Comparison of ENCODE assay signal across 1 cellular context in genomic region chr20:2651772-2652723, GRCh38.
TF ChIP-seq lines count a peak whose summit lies in the region.

A gene with protein sequence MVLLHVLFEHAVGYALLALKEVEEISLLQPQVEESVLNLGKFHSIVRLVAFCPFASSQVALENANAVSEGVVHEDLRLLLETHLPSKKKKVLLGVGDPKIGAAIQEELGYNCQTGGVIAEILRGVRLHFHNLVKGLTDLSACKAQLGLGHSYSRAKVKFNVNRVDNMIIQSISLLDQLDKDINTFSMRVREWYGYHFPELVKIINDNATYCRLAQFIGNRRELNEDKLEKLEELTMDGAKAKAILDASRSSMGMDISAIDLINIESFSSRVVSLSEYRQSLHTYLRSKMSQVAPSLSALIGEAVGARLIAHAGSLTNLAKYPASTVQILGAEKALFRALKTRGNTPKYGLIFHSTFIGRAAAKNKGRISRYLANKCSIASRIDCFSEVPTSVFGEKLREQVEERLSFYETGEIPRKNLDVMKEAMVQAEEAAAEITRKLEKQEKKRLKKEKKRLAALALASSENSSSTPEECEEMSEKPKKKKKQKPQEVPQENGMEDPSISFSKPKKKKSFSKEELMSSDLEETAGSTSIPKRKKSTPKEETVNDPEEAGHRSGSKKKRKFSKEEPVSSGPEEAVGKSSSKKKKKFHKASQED (plus strand): TSS chr20:2652632. CDS start chr20:2652661, 29 bp downstream.

TF ChIP-seq in K562, 482 proteins besides CTCF, POLR2A, EP300 and RAD21 (continued from another document and continues in another):
- TF ChIP-seq, protein P1, sequence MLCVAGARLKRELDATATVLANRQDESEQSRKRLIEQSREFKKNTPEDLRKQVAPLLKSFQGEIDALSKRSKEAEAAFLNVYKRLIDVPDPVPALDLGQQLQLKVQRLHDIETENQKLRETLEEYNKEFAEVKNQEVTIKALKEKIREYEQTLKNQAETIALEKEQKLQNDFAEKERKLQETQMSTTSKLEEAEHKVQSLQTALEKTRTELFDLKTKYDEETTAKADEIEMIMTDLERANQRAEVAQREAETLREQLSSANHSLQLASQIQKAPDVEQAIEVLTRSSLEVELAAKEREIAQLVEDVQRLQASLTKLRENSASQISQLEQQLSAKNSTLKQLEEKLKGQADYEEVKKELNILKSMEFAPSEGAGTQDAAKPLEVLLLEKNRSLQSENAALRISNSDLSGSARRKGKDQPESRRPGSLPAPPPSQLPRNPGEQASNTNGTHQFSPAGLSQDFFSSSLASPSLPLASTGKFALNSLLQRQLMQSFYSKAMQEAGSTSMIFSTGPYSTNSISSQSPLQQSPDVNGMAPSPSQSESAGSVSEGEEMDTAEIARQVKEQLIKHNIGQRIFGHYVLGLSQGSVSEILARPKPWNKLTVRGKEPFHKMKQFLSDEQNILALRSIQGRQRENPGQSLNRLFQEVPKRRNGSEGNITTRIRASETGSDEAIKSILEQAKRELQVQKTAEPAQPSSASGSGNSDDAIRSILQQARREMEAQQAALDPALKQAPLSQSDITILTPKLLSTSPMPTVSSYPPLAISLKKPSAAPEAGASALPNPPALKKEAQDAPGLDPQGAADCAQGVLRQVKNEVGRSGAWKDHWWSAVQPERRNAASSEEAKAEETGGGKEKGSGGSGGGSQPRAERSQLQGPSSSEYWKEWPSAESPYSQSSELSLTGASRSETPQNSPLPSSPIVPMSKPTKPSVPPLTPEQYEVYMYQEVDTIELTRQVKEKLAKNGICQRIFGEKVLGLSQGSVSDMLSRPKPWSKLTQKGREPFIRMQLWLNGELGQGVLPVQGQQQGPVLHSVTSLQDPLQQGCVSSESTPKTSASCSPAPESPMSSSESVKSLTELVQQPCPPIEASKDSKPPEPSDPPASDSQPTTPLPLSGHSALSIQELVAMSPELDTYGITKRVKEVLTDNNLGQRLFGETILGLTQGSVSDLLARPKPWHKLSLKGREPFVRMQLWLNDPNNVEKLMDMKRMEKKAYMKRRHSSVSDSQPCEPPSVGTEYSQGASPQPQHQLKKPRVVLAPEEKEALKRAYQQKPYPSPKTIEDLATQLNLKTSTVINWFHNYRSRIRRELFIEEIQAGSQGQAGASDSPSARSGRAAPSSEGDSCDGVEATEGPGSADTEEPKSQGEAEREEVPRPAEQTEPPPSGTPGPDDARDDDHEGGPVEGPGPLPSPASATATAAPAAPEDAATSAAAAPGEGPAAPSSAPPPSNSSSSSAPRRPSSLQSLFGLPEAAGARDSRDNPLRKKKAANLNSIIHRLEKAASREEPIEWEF (CRISPR knock-in tag; IDR thresholded peaks at IDR 0.05), result no peak
- no peak for TF ChIP-seq BMI1 (IDR thresholded peaks at IDR 0.05; ENCODE audit: low read length)
- TF ChIP-seq, protein P2, sequence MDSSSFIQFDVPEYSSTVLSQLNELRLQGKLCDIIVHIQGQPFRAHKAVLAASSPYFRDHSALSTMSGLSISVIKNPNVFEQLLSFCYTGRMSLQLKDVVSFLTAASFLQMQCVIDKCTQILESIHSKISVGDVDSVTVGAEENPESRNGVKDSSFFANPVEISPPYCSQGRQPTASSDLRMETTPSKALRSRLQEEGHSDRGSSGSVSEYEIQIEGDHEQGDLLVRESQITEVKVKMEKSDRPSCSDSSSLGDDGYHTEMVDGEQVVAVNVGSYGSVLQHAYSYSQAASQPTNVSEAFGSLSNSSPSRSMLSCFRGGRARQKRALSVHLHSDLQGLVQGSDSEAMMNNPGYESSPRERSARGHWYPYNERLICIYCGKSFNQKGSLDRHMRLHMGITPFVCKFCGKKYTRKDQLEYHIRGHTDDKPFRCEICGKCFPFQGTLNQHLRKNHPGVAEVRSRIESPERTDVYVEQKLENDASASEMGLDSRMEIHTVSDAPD (CRISPR knock-in tag; IDR thresholded peaks at IDR 0.05), result no peak
- no peak for TF ChIP-seq ZNF830 (CRISPR knock-in tag; IDR thresholded peaks at IDR 0.05)
- TF ChIP-seq, protein P3, sequence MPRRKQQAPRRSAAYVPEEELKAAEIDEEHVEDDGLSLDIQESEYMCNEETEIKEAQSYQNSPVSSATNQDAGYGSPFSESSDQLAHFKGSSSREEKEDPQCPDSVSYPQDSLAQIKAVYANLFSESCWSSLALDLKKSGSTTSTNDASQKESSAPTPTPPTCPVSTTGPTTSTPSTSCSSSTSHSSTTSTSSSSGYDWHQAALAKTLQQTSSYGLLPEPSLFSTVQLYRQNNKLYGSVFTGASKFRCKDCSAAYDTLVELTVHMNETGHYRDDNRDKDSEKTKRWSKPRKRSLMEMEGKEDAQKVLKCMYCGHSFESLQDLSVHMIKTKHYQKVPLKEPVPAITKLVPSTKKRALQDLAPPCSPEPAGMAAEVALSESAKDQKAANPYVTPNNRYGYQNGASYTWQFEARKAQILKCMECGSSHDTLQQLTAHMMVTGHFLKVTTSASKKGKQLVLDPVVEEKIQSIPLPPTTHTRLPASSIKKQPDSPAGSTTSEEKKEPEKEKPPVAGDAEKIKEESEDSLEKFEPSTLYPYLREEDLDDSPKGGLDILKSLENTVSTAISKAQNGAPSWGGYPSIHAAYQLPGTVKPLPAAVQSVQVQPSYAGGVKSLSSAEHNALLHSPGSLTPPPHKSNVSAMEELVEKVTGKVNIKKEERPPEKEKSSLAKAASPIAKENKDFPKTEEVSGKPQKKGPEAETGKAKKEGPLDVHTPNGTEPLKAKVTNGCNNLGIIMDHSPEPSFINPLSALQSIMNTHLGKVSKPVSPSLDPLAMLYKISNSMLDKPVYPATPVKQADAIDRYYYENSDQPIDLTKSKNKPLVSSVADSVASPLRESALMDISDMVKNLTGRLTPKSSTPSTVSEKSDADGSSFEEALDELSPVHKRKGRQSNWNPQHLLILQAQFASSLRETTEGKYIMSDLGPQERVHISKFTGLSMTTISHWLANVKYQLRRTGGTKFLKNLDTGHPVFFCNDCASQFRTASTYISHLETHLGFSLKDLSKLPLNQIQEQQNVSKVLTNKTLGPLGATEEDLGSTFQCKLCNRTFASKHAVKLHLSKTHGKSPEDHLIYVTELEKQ (CRISPR knock-in tag; IDR thresholded peaks at IDR 0.05), result no peak
- no peak for TF ChIP-seq HDAC6 (IDR thresholded peaks at IDR 0.05; ENCODE audit: low read depth, low read length)
- no peak for TF ChIP-seq HMG20B (CRISPR knock-in tag; IDR thresholded peaks at IDR 0.05)
- no peak for TF ChIP-seq CBX2 (IDR thresholded peaks at IDR 0.05; ENCODE audit: insufficient read depth, low read length, poor library complexity, severe bottlenecking)
- no peak for TF ChIP-seq ARHGAP35 (IDR thresholded peaks at IDR 0.05; ENCODE audit: partially characterized antibody)
- TF ChIP-seq ZNF165 (CRISPR knock-in tag; IDR thresholded peaks at IDR 0.05; ENCODE audit: borderline replicate concordance), result no peak
- TF ChIP-seq NFATC3 (IDR thresholded peaks at IDR 0.05), result no peak
- no peak for TF ChIP-seq XRCC4 (IDR thresholded peaks at IDR 0.05; ENCODE audit: extremely low read depth, insufficient read depth, insufficient read length)
- no peak for TF ChIP-seq ZNF140 (CRISPR knock-in tag; IDR thresholded peaks at IDR 0.05)
- TF ChIP-seq ZNF232 (CRISPR knock-in tag; IDR thresholded peaks at IDR 0.05), result 0 out of 2 replicates have a peak, but pooled peaks have one; percentile 34
- TF ChIP-seq DMBX1 (CRISPR knock-in tag; IDR thresholded peaks at IDR 0.05; ENCODE audit: borderline replicate concordance), result no peak
- no peak for TF ChIP-seq SMAD4 (CRISPR knock-in tag; conservative IDR thresholded peaks at IDR 0.05)
- TF ChIP-seq ARID4B (CRISPR knock-in tag; IDR thresholded peaks at IDR 0.05), result peak; percentile 95
- no peak for TF ChIP-seq ZNF717 (CRISPR knock-in tag; IDR thresholded peaks at IDR 0.05)
- TF ChIP-seq ZNF644 (tag; IDR thresholded peaks at IDR 0.05; ENCODE audit: low read depth), result no peak
- TF ChIP-seq NEUROD1 (IDR thresholded peaks at IDR 0.05; ENCODE audit: borderline replicate concordance, low read depth, low read length, partially characterized antibody), result peak; percentile 50
- TF ChIP-seq RBM34 (IDR thresholded peaks at IDR 0.05; ENCODE audit: borderline replicate concordance, insufficient read depth, low read length), result no peak
- TF ChIP-seq, protein P4, sequence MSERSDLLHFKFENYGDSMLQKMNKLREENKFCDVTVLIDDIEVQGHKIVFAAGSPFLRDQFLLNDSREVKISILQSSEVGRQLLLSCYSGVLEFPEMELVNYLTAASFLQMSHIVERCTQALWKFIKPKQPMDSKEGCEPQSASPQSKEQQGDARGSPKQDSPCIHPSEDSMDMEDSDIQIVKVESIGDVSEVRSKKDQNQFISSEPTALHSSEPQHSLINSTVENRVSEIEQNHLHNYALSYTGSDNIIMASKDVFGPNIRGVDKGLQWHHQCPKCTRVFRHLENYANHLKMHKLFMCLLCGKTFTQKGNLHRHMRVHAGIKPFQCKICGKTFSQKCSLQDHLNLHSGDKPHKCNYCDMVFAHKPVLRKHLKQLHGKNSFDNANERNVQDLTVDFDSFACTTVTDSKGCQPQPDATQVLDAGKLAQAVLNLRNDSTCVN (CRISPR knock-in tag; IDR thresholded peaks at IDR 0.05), result no peak
- peak; percentile 23; the same call in 1 of the 2 replicates for TF ChIP-seq ZNF12 (CRISPR knock-in tag; IDR thresholded peaks at IDR 0.05)
- no peak for TF ChIP-seq MCM7 (IDR thresholded peaks at IDR 0.05)
- peak; percentile 73; the same call in 1 of the 2 replicates for TF ChIP-seq CTBP1 (IDR thresholded peaks at IDR 0.05; ENCODE audit: borderline replicate concordance)
- TF ChIP-seq ZNF408 (CRISPR knock-in tag; IDR thresholded peaks at IDR 0.05; ENCODE audit: low read depth), result no peak
- TF ChIP-seq HOMEZ (CRISPR knock-in tag; IDR thresholded peaks at IDR 0.05), result no peak
- 0 out of 4 replicates have a peak, but pooled peaks of 1 of the 2 experiments have one; percentile 17 for TF ChIP-seq SRF (CRISPR knock-in tag; IDR thresholded peaks at IDR 0.05)
- TF ChIP-seq EHMT2 (IDR thresholded peaks at IDR 0.05), result no peak
- TF ChIP-seq, protein P5, sequence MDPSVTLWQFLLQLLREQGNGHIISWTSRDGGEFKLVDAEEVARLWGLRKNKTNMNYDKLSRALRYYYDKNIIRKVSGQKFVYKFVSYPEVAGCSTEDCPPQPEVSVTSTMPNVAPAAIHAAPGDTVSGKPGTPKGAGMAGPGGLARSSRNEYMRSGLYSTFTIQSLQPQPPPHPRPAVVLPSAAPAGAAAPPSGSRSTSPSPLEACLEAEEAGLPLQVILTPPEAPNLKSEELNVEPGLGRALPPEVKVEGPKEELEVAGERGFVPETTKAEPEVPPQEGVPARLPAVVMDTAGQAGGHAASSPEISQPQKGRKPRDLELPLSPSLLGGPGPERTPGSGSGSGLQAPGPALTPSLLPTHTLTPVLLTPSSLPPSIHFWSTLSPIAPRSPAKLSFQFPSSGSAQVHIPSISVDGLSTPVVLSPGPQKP (CRISPR knock-in tag; IDR thresholded peaks at IDR 0.05), result no peak
- TF ChIP-seq ELK3 (CRISPR knock-in tag; IDR thresholded peaks at IDR 0.05), result no peak
- no peak for TF ChIP-seq ATF4 (CRISPR knock-in tag; IDR thresholded peaks at IDR 0.05)
